Comparison of ENCODE assay signal across 16 cellular contexts in the genomic region with DNA sequence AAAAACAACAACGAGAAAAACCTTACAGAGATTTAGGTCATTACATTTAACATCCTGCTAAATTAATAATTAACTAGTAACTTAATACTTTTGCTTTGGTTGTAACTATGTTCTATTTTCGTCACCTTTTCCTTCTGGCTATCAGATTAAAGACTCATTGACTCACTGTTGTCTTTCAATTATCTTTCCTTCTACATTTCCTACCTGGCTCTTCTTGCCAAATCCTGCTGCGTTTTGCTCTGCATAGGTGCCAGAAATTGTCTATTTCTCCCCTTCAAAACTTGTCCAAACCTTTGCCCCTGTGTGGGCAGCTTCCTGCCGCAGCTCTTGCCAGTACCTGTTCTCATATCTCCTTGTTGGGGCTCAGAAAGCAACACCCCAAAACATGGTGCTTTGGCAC.
A peak's percentile ranks its signal among the peaks of the same experiment; 100 is the strongest.
DNase-seq lines count a peak whose midpoint lies in the region; ATAC-seq and TF ChIP-seq lines count a peak whose summit lies in the region.
"Had no signal": no experiment of that assay in that cellular context is flagged by ENCODE, and none has a peak within 500 bp of the region (broad histone marks: within the 10 kb centered on the region; RNA-seq: fewer than 3 reads in every experiment).

No MANE protein-coding gene starts in this region.

- POLR2A ChIA-PET in activated CD4-positive, alpha-beta T cell treated with anti-CD3 and anti-CD28 coated beads, Interleukin-2, amount 10 ng/mL, durations not matched to agents 7 days and 5 days (lab: Charles Lee) = no interaction called here

- no peak for ATAC-seq in HG03521 (IDR thresholded peaks at IDR 0.05; ENCODE audit: unreplicated experiment)
- ATAC-seq: activated CD8-positive, alpha-beta T cell treated with anti-CD3 and anti-CD28 coated beads, Interleukin-2, amount 10 ng/mL, durations not matched to agents 7 days and 5 days had no signal

- H3K4me3 ChIP-seq in HUES6 (ENCODE audit: low read depth, low read length) (no peak overlapping the region), liver (ENCODE audit: low read depth in 1 of 3, low read length in 3 of 3) (no peak overlapping the region)

- CTCF ChIA-PET in activated CD4-positive, alpha-beta T cell treated with anti-CD3 and anti-CD28 coated beads, Interleukin-2, amount 10 ng/mL, durations not matched to agents 7 days and 5 days (lab: Charles Lee) = no interaction called here

- H3K27me3 Mint-ChIP-seq in brain = peaks cover 10% of the 10 kb centered on the region
- no peaks in the 10 kb centered on the region for H3K27me3 Mint-ChIP-seq in activated CD4-positive, alpha-beta T cell treated with anti-CD3 and anti-CD28 coated beads, Interleukin-2, amount 10 ng/mL, durations not matched to agents 7 days and 5 days
- H3K27me3 Mint-ChIP-seq: CD4-positive, alpha-beta T cell had no signal

- peaks cover 43% of the 10 kb centered on the region for H3K4me1 Mint-ChIP-seq in brain
- no peaks in the 10 kb centered on the region for H3K4me1 Mint-ChIP-seq in activated CD4-positive, alpha-beta T cell treated with anti-CD3 and anti-CD28 coated beads, Interleukin-2, amount 10 ng/mL, durations not matched to agents 7 days and 5 days

- peaks cover 13% of the 10 kb centered on the region for H3K36me3 Mint-ChIP-seq in brain
- no peaks in the 10 kb centered on the region for H3K36me3 Mint-ChIP-seq in activated CD4-positive, alpha-beta T cell treated with anti-CD3 and anti-CD28 coated beads, Interleukin-2, amount 10 ng/mL, durations not matched to agents 7 days and 5 days (ENCODE audit: low read depth)

- H3K9ac ChIP-seq in HUES6 (ENCODE audit: low read length) = no peak overlapping the region
- H3K9ac ChIP-seq in liver (ENCODE audit: low read depth in 1 of 2, low read length in 2 of 2) = no peak overlapping the region
- H3K9ac ChIP-seq: KMS-11, SK-N-SH had no signal

- TF ChIP-seq CTCF in brain (conservative IDR thresholded peaks at IDR 0.05) (no peak), liver (IDR thresholded peaks at IDR 0.05; ENCODE audit: low read depth, low read length, missing input control) (no peak)

- H3K27me3 ChIP-seq in HUES6 (ENCODE audit: control insufficient read depth, insufficient read depth, low read length) (no peaks in the 10 kb centered on the region), liver (ENCODE audit: control insufficient read depth in 4 of 4, insufficient read depth in 4 of 4, low read length in 3 of 4) (no peaks in the 10 kb centered on the region)

- DNase-seq in ACHN (peak; percentile 0), HCEC 1CT (no peak), cardiac septum (ENCODE audit: low spot score) (no peak)
- no peak for DNase-seq in activated CD4-positive, alpha-beta T cell treated with anti-CD3 and anti-CD28 coated beads, Interleukin-2, amount 10 ng/mL, durations not matched to agents 7 days and 5 days
- DNase-seq: activated CD8-positive, alpha-beta T cell treated with anti-CD3 and anti-CD28 coated beads, Interleukin-2, amount 10 ng/mL, durations not matched to agents 7 days and 5 days; CD4-positive, alpha-beta T cell; cerebellar nuclear complex; HFFc6; NCI-H226; SK-N-SH had no signal

- H3K4me3 Mint-ChIP-seq in brain = no peak overlapping the region
- no peak overlapping the region for H3K4me3 Mint-ChIP-seq in activated CD4-positive, alpha-beta T cell treated with anti-CD3 and anti-CD28 coated beads, Interleukin-2, amount 10 ng/mL, durations not matched to agents 7 days and 5 days
- H3K4me3 Mint-ChIP-seq: activated CD8-positive, alpha-beta T cell treated with anti-CD3 and anti-CD28 coated beads, Interleukin-2, amount 10 ng/mL, durations not matched to agents 7 days and 5 days; CD4-positive, alpha-beta T cell; HFFc6; mesothelial cell of epicardium had no signal

- WGBS in liver = 27% methylated on average over 4 of the region's 4 CpGs

- peak overlapping the region; percentile 4 to 92 (median 49) for H3K27ac Mint-ChIP-seq in brain
- no peak overlapping the region for H3K27ac Mint-ChIP-seq in activated CD4-positive, alpha-beta T cell treated with anti-CD3 and anti-CD28 coated beads, Interleukin-2, amount 10 ng/mL, durations not matched to agents 7 days and 5 days
- H3K27ac Mint-ChIP-seq: activated CD8-positive, alpha-beta T cell treated with anti-CD3 and anti-CD28 coated beads, Interleukin-2, amount 10 ng/mL, durations not matched to agents 7 days and 5 days; CD4-positive, alpha-beta T cell; HFFc6; mesothelial cell of epicardium had no signal

- intact Hi-C loops in cardiac septum (cut with DNase I) = no loop called here

- H3K9me3 ChIP-seq in HUES6 (ENCODE audit: control insufficient read depth, insufficient read depth, low read depth, low read length) = peaks cover 30% of the 10 kb centered on the region
- H3K9me3 ChIP-seq in liver (ENCODE audit: control insufficient read depth in 4 of 4, low read length in 3 of 4) = no peaks in the 10 kb centered on the region
- H3K9me3 ChIP-seq: SK-N-SH had no signal

- in situ Hi-C loops in ACHN (cut with HindIII; ENCODE audit: low pct_ligation_motif_present, low pct_unique_long_range_greater_than_20kb, low sequenced_read_pairs) = no loop called here

- H3K36me3 ChIP-seq in HUES6 (ENCODE audit: control insufficient read depth, insufficient read depth, low read length) = no peaks in the 10 kb centered on the region
- H3K36me3 ChIP-seq in liver (ENCODE audit: control insufficient read depth in 4 of 4, insufficient read depth in 3 of 4, low read depth in 1 of 4, low read length in 3 of 4) = no peaks in the 10 kb centered on the region

- H3K27ac ChIP-seq in HUES6 (ENCODE audit: low read depth, low read length) (peak overlapping the region; percentile 94; the same call in 1 of the 2 replicates), liver (ENCODE audit: low read depth in 1 of 2, low read length in 2 of 2) (no peak overlapping the region)
- H3K27ac ChIP-seq: KMS-11 had no signal

- H3K9me3 Mint-ChIP-seq in brain = peaks cover 14 to 42% (median 33%) of the 10 kb centered on the region in 5 experiments
- peaks cover 11% of the 10 kb centered on the region for H3K9me3 Mint-ChIP-seq in activated CD4-positive, alpha-beta T cell treated with anti-CD3 and anti-CD28 coated beads, Interleukin-2, amount 10 ng/mL, durations not matched to agents 7 days and 5 days

- no peak for TF ChIP-seq RAD21 in liver (IDR thresholded peaks at IDR 0.05)

- H3K4me1 ChIP-seq in HUES6 (ENCODE audit: control insufficient read depth, insufficient read depth, low read length) = peaks cover 36% of the 10 kb centered on the region
- H3K4me1 ChIP-seq in liver (ENCODE audit: control insufficient read depth in 4 of 4, insufficient read depth in 4 of 4, low read length in 3 of 4) = peaks cover 0 to 4% (median 0%) of the 10 kb centered on the region in 4 donors

TF ChIP-seq in liver, 16 proteins besides CTCF, POLR2A, EP300 and RAD21:
- TF ChIP-seq FOXA1 (IDR thresholded peaks at IDR 0.05) (no peak), FOXA2 (IDR thresholded peaks at IDR 0.05) (no peak), YY1 (IDR thresholded peaks at IDR 0.05) (no peak), HNF4A (conservative IDR thresholded peaks at IDR 0.05) (peak; percentile 10 to 37), JUND (IDR thresholded peaks at IDR 0.05) (peak in 1 of 2 donors; percentile 23), SP1 (IDR thresholded peaks at IDR 0.05) (peak; percentile 54), HNF4G (IDR thresholded peaks at IDR 0.05) (no peak)
- TF ChIP-seq, protein P1, sequence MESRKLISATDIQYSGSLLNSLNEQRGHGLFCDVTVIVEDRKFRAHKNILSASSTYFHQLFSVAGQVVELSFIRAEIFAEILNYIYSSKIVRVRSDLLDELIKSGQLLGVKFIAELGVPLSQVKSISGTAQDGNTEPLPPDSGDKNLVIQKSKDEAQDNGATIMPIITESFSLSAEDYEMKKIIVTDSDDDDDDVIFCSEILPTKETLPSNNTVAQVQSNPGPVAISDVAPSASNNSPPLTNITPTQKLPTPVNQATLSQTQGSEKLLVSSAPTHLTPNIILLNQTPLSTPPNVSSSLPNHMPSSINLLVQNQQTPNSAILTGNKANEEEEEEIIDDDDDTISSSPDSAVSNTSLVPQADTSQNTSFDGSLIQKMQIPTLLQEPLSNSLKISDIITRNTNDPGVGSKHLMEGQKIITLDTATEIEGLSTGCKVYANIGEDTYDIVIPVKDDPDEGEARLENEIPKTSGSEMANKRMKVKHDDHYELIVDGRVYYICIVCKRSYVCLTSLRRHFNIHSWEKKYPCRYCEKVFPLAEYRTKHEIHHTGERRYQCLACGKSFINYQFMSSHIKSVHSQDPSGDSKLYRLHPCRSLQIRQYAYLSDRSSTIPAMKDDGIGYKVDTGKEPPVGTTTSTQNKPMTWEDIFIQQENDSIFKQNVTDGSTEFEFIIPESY (IDR thresholded peaks at IDR 0.05) = no peak
- TF ChIP-seq, protein P2, sequence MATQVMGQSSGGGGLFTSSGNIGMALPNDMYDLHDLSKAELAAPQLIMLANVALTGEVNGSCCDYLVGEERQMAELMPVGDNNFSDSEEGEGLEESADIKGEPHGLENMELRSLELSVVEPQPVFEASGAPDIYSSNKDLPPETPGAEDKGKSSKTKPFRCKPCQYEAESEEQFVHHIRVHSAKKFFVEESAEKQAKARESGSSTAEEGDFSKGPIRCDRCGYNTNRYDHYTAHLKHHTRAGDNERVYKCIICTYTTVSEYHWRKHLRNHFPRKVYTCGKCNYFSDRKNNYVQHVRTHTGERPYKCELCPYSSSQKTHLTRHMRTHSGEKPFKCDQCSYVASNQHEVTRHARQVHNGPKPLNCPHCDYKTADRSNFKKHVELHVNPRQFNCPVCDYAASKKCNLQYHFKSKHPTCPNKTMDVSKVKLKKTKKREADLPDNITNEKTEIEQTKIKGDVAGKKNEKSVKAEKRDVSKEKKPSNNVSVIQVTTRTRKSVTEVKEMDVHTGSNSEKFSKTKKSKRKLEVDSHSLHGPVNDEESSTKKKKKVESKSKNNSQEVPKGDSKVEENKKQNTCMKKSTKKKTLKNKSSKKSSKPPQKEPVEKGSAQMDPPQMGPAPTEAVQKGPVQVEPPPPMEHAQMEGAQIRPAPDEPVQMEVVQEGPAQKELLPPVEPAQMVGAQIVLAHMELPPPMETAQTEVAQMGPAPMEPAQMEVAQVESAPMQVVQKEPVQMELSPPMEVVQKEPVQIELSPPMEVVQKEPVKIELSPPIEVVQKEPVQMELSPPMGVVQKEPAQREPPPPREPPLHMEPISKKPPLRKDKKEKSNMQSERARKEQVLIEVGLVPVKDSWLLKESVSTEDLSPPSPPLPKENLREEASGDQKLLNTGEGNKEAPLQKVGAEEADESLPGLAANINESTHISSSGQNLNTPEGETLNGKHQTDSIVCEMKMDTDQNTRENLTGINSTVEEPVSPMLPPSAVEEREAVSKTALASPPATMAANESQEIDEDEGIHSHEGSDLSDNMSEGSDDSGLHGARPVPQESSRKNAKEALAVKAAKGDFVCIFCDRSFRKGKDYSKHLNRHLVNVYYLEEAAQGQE (IDR thresholded peaks at IDR 0.05) = no peak
- TF ChIP-seq, protein P3, sequence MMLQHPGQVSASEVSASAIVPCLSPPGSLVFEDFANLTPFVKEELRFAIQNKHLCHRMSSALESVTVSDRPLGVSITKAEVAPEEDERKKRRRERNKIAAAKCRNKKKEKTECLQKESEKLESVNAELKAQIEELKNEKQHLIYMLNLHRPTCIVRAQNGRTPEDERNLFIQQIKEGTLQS (IDR thresholded peaks at IDR 0.05) = no peak
